In the genomic region with DNA sequence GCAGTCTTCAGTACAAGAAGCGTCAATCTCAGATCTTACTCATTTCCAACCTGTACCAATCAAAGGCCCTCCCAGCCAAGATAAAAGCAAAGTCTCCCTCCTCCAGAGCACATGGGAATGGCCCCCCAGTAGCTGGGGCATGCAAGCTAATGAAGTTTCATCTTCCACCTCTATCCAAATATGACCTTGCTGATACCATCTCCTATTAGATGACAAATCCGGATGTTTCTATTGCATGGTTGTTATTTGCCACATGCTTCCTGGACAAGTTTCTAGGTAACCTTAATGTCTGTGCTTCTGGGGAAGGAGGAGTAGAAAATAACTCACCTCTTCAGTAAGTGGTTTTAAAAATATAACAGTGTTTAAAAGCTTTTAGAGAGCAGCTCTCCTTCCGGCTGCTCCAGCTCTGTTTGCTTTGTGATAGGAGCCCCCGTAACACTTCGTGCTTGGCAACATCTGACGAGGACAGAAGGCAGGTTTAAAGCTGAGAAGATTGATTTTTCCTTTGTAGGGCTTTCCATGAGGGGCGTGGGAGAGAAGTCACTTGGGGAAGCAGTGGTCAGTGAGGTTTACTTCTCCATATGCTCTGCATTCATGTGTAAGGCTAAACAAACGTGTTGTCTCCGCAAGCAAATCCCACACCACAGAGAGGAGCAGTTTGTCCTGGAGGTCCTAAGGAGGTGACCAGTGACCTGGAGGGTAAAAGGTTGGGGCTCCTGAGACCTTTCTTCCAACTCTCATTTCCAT, we compare ENCODE assay signal across 1 cellular context.
TF ChIP-seq lines count a peak whose summit lies in the region.

No MANE protein-coding gene starts in this region.

TF ChIP-seq in IMR-90, 13 proteins besides CTCF, POLR2A, EP300 and RAD21:
- TF ChIP-seq MAFK (IDR thresholded peaks at IDR 0.05; ENCODE audit: low read depth, low read length) = no peak
- TF ChIP-seq RCOR1 (IDR thresholded peaks at IDR 0.05; ENCODE audit: insufficient replicate concordance, low read length) = no peak
- no peak for TF ChIP-seq MAZ (IDR thresholded peaks at IDR 0.05; ENCODE audit: borderline replicate concordance, low read depth, low read length)
- TF ChIP-seq MXI1 (IDR thresholded peaks at IDR 0.05; ENCODE audit: borderline replicate concordance, low read depth, low read length) = no peak
- no peak for TF ChIP-seq SMC3 (IDR thresholded peaks at IDR 0.05; ENCODE audit: low read depth, low read length)
- no peak for TF ChIP-seq NFE2L2 (IDR thresholded peaks at IDR 0.05; ENCODE audit: low read depth, low read length)
- TF ChIP-seq RFX5 (IDR thresholded peaks at IDR 0.05; ENCODE audit: low read depth, low read length) = no peak
- TF ChIP-seq FOS (IDR thresholded peaks at IDR 0.05; ENCODE audit: low read depth, low read length) = no peak
- TF ChIP-seq, protein P1, sequence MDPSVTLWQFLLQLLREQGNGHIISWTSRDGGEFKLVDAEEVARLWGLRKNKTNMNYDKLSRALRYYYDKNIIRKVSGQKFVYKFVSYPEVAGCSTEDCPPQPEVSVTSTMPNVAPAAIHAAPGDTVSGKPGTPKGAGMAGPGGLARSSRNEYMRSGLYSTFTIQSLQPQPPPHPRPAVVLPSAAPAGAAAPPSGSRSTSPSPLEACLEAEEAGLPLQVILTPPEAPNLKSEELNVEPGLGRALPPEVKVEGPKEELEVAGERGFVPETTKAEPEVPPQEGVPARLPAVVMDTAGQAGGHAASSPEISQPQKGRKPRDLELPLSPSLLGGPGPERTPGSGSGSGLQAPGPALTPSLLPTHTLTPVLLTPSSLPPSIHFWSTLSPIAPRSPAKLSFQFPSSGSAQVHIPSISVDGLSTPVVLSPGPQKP (IDR thresholded peaks at IDR 0.05; ENCODE audit: borderline replicate concordance, low read depth, low read length) = no peak
- TF ChIP-seq, protein P2, sequence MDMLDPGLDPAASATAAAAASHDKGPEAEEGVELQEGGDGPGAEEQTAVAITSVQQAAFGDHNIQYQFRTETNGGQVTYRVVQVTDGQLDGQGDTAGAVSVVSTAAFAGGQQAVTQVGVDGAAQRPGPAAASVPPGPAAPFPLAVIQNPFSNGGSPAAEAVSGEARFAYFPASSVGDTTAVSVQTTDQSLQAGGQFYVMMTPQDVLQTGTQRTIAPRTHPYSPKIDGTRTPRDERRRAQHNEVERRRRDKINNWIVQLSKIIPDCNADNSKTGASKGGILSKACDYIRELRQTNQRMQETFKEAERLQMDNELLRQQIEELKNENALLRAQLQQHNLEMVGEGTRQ (IDR thresholded peaks at IDR 0.05; ENCODE audit: low read depth, low read length) = no peak
- TF ChIP-seq BHLHE40 (IDR thresholded peaks at IDR 0.05; ENCODE audit: low read depth, low read length) = no peak
- TF ChIP-seq CHD1 (IDR thresholded peaks at IDR 0.05; ENCODE audit: low read depth, low read length) = no peak
- no peak for TF ChIP-seq CEBPB (IDR thresholded peaks at IDR 0.05; ENCODE audit: low read depth, low read length)
